14 cellular contexts compared by ENCODE assay signal in the genomic region with DNA sequence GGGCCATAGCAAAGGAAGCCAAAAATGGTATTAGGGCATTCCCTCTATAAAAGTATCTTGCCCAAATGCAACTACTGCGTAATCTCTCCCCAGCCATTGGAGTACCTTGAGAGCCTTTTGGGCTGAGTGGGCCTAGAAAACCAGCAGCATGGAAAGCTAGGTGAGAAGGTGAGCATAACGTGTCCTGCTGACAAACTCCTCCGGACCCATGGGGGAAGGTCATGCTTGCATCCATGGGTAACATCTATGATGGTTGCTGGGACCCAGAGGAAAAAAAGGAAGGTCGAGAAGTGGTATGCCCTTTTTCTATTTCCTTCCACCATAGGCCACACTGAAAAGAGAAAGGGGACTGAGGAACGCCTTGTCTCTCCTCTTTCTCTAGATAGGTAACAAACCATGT. TPM values are rescaled to one million over a fixed set of nuclear protein-coding genes. Genes with fewer than 3 reads are reported as not detected.
DNase-seq lines count a peak whose midpoint lies in the region; ATAC-seq lines count a peak whose summit lies in the region.
"Had no signal": no experiment of that assay in that cellular context is flagged by ENCODE, and none has a peak within 500 bp of the region (broad histone marks: within the 10 kb centered on the region; RNA-seq: fewer than 3 reads in every experiment).

No MANE protein-coding gene starts in this region.

- H3K4me2 ChIP-seq in Karpas-422 (ENCODE audit: low read depth, low read length, poor library complexity, severe bottlenecking) (no peak overlapping the region), mesendoderm (ENCODE audit: low read length) (no peak overlapping the region)

- H2BK120ac ChIP-seq in mesendoderm (ENCODE audit: low read depth, low read length), result no peak overlapping the region

- H3K79me1 ChIP-seq in mesendoderm (ENCODE audit: low read length), result no peaks in the 10 kb centered on the region

- peaks cover 43% of the 10 kb centered on the region for H3K9me3 ChIP-seq in Karpas-422 (ENCODE audit: low read length)
- H3K9me3 ChIP-seq: prostate gland had no signal

- no peaks in the 10 kb centered on the region for H3K4me1 ChIP-seq in Karpas-422 (ENCODE audit: low read length)
- H3K4me1 ChIP-seq in mesendoderm (ENCODE audit: control insufficient read depth, low read depth, low read length), result no peaks in the 10 kb centered on the region
- H3K4me1 ChIP-seq: prostate gland had no signal

- H2BK5ac ChIP-seq in mesendoderm (ENCODE audit: low read length), result no peak overlapping the region

- peak overlapping the region; percentile 44 for H3K27ac Mint-ChIP-seq in central memory CD8-positive, alpha-beta T cell (ENCODE audit: low read depth)
- H3K27ac Mint-ChIP-seq: stimulated activated memory B cell treated with anti-CD40 and anti-IgM and Interleukin-4, amounts not matched to agents 10 μg/mL and 1 μg/mL and 100 μg/mL, for 72 hours had no signal

- WGBS in mesendoderm (ENCODE audit: extremely low coverage, insufficient coverage, low lambda C conversion rate), result no CpG with 5 or more reads among the region's 5 CpGs

- H3K4ac ChIP-seq in mesendoderm (ENCODE audit: low read depth, low read length), result no peak overlapping the region

- H2AFZ ChIP-seq in Karpas-422 (ENCODE audit: low read length), result no peak overlapping the region

- no peak overlapping the region for H3K56ac ChIP-seq in mesendoderm (ENCODE audit: low read length)

- H3K36me3 Mint-ChIP-seq in central memory CD8-positive, alpha-beta T cell (ENCODE audit: insufficient read depth), result no peaks in the 10 kb centered on the region

- no peak overlapping the region for H3K27ac ChIP-seq in Karpas-422 (ENCODE audit: low read length)
- no peak overlapping the region for H3K27ac ChIP-seq in mesendoderm (ENCODE audit: low read depth, low read length)
- H3K27ac ChIP-seq: prostate gland had no signal

- no peaks in the 10 kb centered on the region for H3K4me1 Mint-ChIP-seq in central memory CD8-positive, alpha-beta T cell
- H3K4me1 Mint-ChIP-seq: stimulated activated memory B cell treated with anti-CD40 and anti-IgM and Interleukin-4, amounts not matched to agents 10 μg/mL and 1 μg/mL and 100 μg/mL, for 72 hours had no signal

- no peaks in the 10 kb centered on the region for H3K27me3 Mint-ChIP-seq in central memory CD8-positive, alpha-beta T cell
- H3K27me3 Mint-ChIP-seq: stimulated activated memory B cell treated with anti-CD40 and anti-IgM and Interleukin-4, amounts not matched to agents 10 μg/mL and 1 μg/mL and 100 μg/mL, for 72 hours had no signal

- no peaks in the 10 kb centered on the region for H3K36me3 ChIP-seq in Karpas-422 (ENCODE audit: insufficient read depth, low read length)
- H3K36me3 ChIP-seq in mesendoderm (ENCODE audit: control insufficient read depth, insufficient read depth, low read length), result no peaks in the 10 kb centered on the region
- H3K36me3 ChIP-seq: prostate gland had no signal

- no peak overlapping the region for H2AK5ac ChIP-seq in mesendoderm (ENCODE audit: low read length)

- no peaks in the 10 kb centered on the region for H4K20me1 ChIP-seq in Karpas-422 (ENCODE audit: insufficient read depth, low read depth, low read length)

- H3K9me2 ChIP-seq in Karpas-422 (replicated peaks; ENCODE audit: insufficient read depth, low read length), result no peaks in the 10 kb centered on the region

- no peak overlapping the region for H4K5ac ChIP-seq in mesendoderm (ENCODE audit: low read length)

- H3K4me3 ChIP-seq in Karpas-422 (ENCODE audit: low read length) (no peak overlapping the region), mesendoderm (ENCODE audit: low read length) (peak overlapping the region; percentile 17)
- H3K4me3 ChIP-seq: prostate gland had no signal

- H3K4me3 Mint-ChIP-seq in central memory CD8-positive, alpha-beta T cell, result no peak overlapping the region
- H3K4me3 Mint-ChIP-seq: stimulated activated memory B cell treated with anti-CD40 and anti-IgM and Interleukin-4, amounts not matched to agents 10 μg/mL and 1 μg/mL and 100 μg/mL, for 72 hours had no signal

- no peak overlapping the region for H4K8ac ChIP-seq in mesendoderm (ENCODE audit: low read depth, low read length)

- no peaks in the 10 kb centered on the region for H3K27me3 ChIP-seq in Karpas-422 (ENCODE audit: low read length)
- H3K27me3 ChIP-seq in mesendoderm (ENCODE audit: insufficient read depth, low read length, poor library complexity), result no peaks in the 10 kb centered on the region

- DNase-seq in NCI-H748 (lab: John Stamatoyannopoulos, UW; ENCODE audit: unreplicated experiment), result peak; percentile 41
- DNase-seq in NCI-H748 treated with DMSO at 0.1 percent for 48 hours (lab: John Stamatoyannopoulos, UW), result no peak
- DNase-seq in Karpas-422, result peak; percentile 56
- no peak for DNase-seq in central memory CD8-positive, alpha-beta T cell (ENCODE audit: low spot score in 2 of 2)
- peak; percentile 40 for DNase-seq in mesendoderm
- DNase-seq in activated gamma-delta T cell (lab: John Stamatoyannopoulos, UW), result no peak
- no peak for DNase-seq in NCI-H1105 treated with DMSO at 0.1 percent for 48 hours (lab: John Stamatoyannopoulos, UW)
- DNase-seq: aorta, DMS79, Right ventricle myocardium superior had no signal

- no peaks in the 10 kb centered on the region for H3K79me2 ChIP-seq in Karpas-422 (ENCODE audit: low read length)
- no peaks in the 10 kb centered on the region for H3K79me2 ChIP-seq in mesendoderm (ENCODE audit: control insufficient read depth, insufficient read depth, low read length)

- no peak overlapping the region for H3K9ac ChIP-seq in Karpas-422 (ENCODE audit: low read length)
- no peak overlapping the region for H3K9ac ChIP-seq in mesendoderm (ENCODE audit: low read length)

- no peak overlapping the region for H2BK15ac ChIP-seq in mesendoderm (replicated peaks; ENCODE audit: low read depth)

- ATAC-seq in central memory CD8-positive, alpha-beta T cell (replicated peaks; ENCODE audit: extremely low read depth, poor library complexity, severe bottlenecking), result no peak
- ATAC-seq in GM18519 (IDR thresholded peaks at IDR 0.05; ENCODE audit: low FRiP score, unreplicated experiment), result no peak
- ATAC-seq: stimulated activated memory B cell treated with anti-CD40 and anti-IgM and Interleukin-4, amounts not matched to agents 10 μg/mL and 1 μg/mL and 100 μg/mL, for 72 hours had no signal

- H3K18ac ChIP-seq in mesendoderm (ENCODE audit: low read length), result no peak overlapping the region

- H3K9me3 Mint-ChIP-seq in central memory CD8-positive, alpha-beta T cell, result peaks cover 24% of the 10 kb centered on the region

- H3K23ac ChIP-seq in mesendoderm (ENCODE audit: low read length), result no peak overlapping the region

RNA-seq across cellular contexts. Expression of a gene that starts 57.4 kb away (rescaled TPM):
- total RNA-seq in Karpas-422 (2014; rRNA removed; shearing (Covaris generic); ENCODE audit: low replicate concordance), result not detected in 2 replicates
- not detected for polyA plus RNA-seq in mesendoderm (2013, experiment 1 of 2)
- polyA plus RNA-seq in mesendoderm (2013, experiment 2 of 2), result not detected
- total RNA-seq: mononuclear cell had no signal

Comparison
In these comparisons a context has a peak if more than half of its experiments do, and no peak if none do; other contexts are left out.
1. DNase-seq: peak in NCI-H748 (single experiment), Karpas-422 (single experiment) and mesendoderm (single experiment); none in NCI-H748 treated with DMSO at 0.1 percent for 48 hours (single experiment), central memory CD8-positive, alpha-beta T cell (0 of 2), activated gamma-delta T cell (single experiment) and NCI-H1105 treated with DMSO at 0.1 percent for 48 hours (single experiment).